In genomic region chr7:115009139-115009538, GRCh38 we compare ENCODE assay signal across 8 cellular contexts.
DNase-seq lines count a peak whose midpoint lies in the region; ATAC-seq and TF ChIP-seq lines count a peak whose summit lies in the region.

No MANE protein-coding gene starts in this region.

- no peak overlapping the region for H3K4me3 ChIP-seq in DOHH2 (ENCODE audit: low read length)
- no peak overlapping the region for H3K4me3 ChIP-seq in fibroblast of lung (replicated peaks in 1 of 4; ENCODE audit: control extremely low read depth in 1 of 4, insufficient read depth in 1 of 4, low read depth in 3 of 4, low read length in 4 of 4)
- no peak overlapping the region for H3K4me3 ChIP-seq in mesendoderm (ENCODE audit: low read length)
- H3K4me3 ChIP-seq in neuronal stem cell (ENCODE audit: low read length in 2 of 2), result no peak overlapping the region

- H3K9me3 ChIP-seq in DOHH2 (ENCODE audit: control insufficient read depth, insufficient read depth, low read length), result no peaks in the 10 kb centered on the region
- H3K9me3 ChIP-seq in fibroblast of lung (ENCODE audit: control insufficient read depth, insufficient read depth, low read depth, low read length), result no peaks in the 10 kb centered on the region
- H3K9me3 ChIP-seq in neuronal stem cell (replicated peaks in 1 of 2; ENCODE audit: control insufficient read depth in 2 of 2, insufficient read depth in 1 of 2, low read depth in 1 of 2, low read length in 2 of 2), result no peaks in the 10 kb centered on the region

- no peaks in the 10 kb centered on the region for H3K79me1 ChIP-seq in mesendoderm (ENCODE audit: low read length)
- H3K79me1 ChIP-seq in neuronal stem cell (ENCODE audit: low read depth, low read length), result no peaks in the 10 kb centered on the region

- WGBS in mesendoderm (ENCODE audit: extremely low coverage, insufficient coverage, low lambda C conversion rate), result no CpG with 5 or more reads among the region's 3 CpGs
- WGBS in neuronal stem cell (ENCODE audit: extremely low coverage in 2 of 2, insufficient read length in 2 of 2, insufficient replicate concordance in 1 of 2), 2 donors, result no CpG with 5 or more reads among the region's 3 CpGs

- H3K18ac ChIP-seq in mesendoderm (ENCODE audit: low read length), result no peak overlapping the region
- no peak overlapping the region for H3K18ac ChIP-seq in neuronal stem cell (ENCODE audit: low read length)

- no peak overlapping the region for H3K4ac ChIP-seq in mesendoderm (ENCODE audit: low read depth, low read length)
- no peak overlapping the region for H3K4ac ChIP-seq in neuronal stem cell (ENCODE audit: low read length)

- H3F3A ChIP-seq in DOHH2 (ENCODE audit: control insufficient read depth, insufficient read depth), result no peaks in the 10 kb centered on the region

- H4K8ac ChIP-seq in mesendoderm (ENCODE audit: low read depth, low read length), result no peak overlapping the region
- no peak overlapping the region for H4K8ac ChIP-seq in neuronal stem cell (ENCODE audit: low read depth, low read length)

- H3K23ac ChIP-seq in mesendoderm (ENCODE audit: low read length), result no peak overlapping the region
- H3K23ac ChIP-seq in neuronal stem cell (ENCODE audit: low read depth, low read length, poor library complexity), result no peak overlapping the region

- no peak overlapping the region for H4K91ac ChIP-seq in neuronal stem cell (ENCODE audit: low read depth, low read length, poor library complexity)

- H3K36me3 ChIP-seq in DOHH2 (ENCODE audit: control insufficient read depth, low read length), result no peaks in the 10 kb centered on the region
- H3K36me3 ChIP-seq in fibroblast of lung (ENCODE audit: control insufficient read depth, insufficient read depth, low read length), result no peaks in the 10 kb centered on the region
- H3K36me3 ChIP-seq in mesendoderm (ENCODE audit: control insufficient read depth, insufficient read depth, low read length), result no peaks in the 10 kb centered on the region
- H3K36me3 ChIP-seq in neuronal stem cell (replicated peaks in 1 of 2; ENCODE audit: control insufficient read depth in 2 of 2, insufficient read depth in 2 of 2, low read length in 2 of 2), result peaks cover 0 to under 1% of the 10 kb centered on the region in 2 donors

- no peak overlapping the region for H3K27ac ChIP-seq in DOHH2 (ENCODE audit: low read depth, low read length)
- H3K27ac ChIP-seq in fibroblast of lung (ENCODE audit: insufficient read depth, low read length), result peak overlapping the region; percentile 6
- H3K27ac ChIP-seq in mesendoderm (ENCODE audit: low read depth, low read length), result no peak overlapping the region
- H3K27ac ChIP-seq in neuronal stem cell (replicated peaks; ENCODE audit: low read length), result no peak overlapping the region

- H3K4me1 ChIP-seq in DOHH2 (ENCODE audit: control insufficient read depth, low read length) (peaks cover 14% of the 10 kb centered on the region), fibroblast of lung (ENCODE audit: control insufficient read depth, extremely low read depth, insufficient read depth, low read length) (peaks cover 8% of the 10 kb centered on the region), mesendoderm (ENCODE audit: control insufficient read depth, low read depth, low read length) (peaks cover 8% of the 10 kb centered on the region), neuronal stem cell (ENCODE audit: control insufficient read depth in 2 of 2, insufficient read depth in 1 of 2, low read depth in 1 of 2, low read length in 2 of 2) (peaks cover 11 to 23% of the 10 kb centered on the region in 2 donors)

- no peaks in the 10 kb centered on the region for H3K27me3 ChIP-seq in DOHH2 (ENCODE audit: control insufficient read depth, low read length)
- no peaks in the 10 kb centered on the region for H3K27me3 ChIP-seq in fibroblast of lung (ENCODE audit: control insufficient read depth, insufficient read depth, low read length)
- no peaks in the 10 kb centered on the region for H3K27me3 ChIP-seq in mesendoderm (ENCODE audit: insufficient read depth, low read length, poor library complexity)
- H3K27me3 ChIP-seq in neuronal stem cell (ENCODE audit: control insufficient read depth in 3 of 3, insufficient read depth in 3 of 3, low read depth in 1 of 3, low read length in 3 of 3), result no peaks in the 10 kb centered on the region

- no peak for TF ChIP-seq CTCF in DOHH2 (IDR thresholded peaks at IDR 0.05; ENCODE audit: low read depth, low read length, poor library complexity, severe bottlenecking)
- TF ChIP-seq CTCF in fibroblast of lung (conservative IDR thresholded peaks at IDR 0.05 in 1 of 2, IDR thresholded peaks at IDR 0.05 in 1 of 2; ENCODE audit: low read depth in 1 of 2, low read length in 2 of 2), result no peak

- H2AK5ac ChIP-seq in mesendoderm (ENCODE audit: low read length) (no peak overlapping the region), neuronal stem cell (ENCODE audit: low read depth, low read length) (no peak overlapping the region)

- no peak overlapping the region for H3K14ac ChIP-seq in neuronal stem cell (ENCODE audit: low read length)

- H3K79me2 ChIP-seq in DOHH2 (ENCODE audit: control insufficient read depth, low read length) (no peaks in the 10 kb centered on the region), fibroblast of lung (ENCODE audit: control insufficient read depth, insufficient read depth, low read length) (peaks cover 11% of the 10 kb centered on the region), mesendoderm (ENCODE audit: control insufficient read depth, insufficient read depth, low read length) (no peaks in the 10 kb centered on the region)

- H3K4me2 ChIP-seq in DOHH2 (ENCODE audit: low read length) (peak overlapping the region; percentile 15), fibroblast of lung (ENCODE audit: extremely low read depth, insufficient read depth, low read length) (peak overlapping the region; percentile 68), mesendoderm (ENCODE audit: low read length) (no peak overlapping the region), neuronal stem cell (ENCODE audit: insufficient read depth, low read length, poor library complexity, severe bottlenecking) (no peak overlapping the region)

- no peak overlapping the region for H3K56ac ChIP-seq in mesendoderm (ENCODE audit: low read length)

- H3K9me2 ChIP-seq in DOHH2 (replicated peaks; ENCODE audit: control insufficient read depth, low read length), result no peaks in the 10 kb centered on the region

- no peak overlapping the region for H2BK5ac ChIP-seq in mesendoderm (ENCODE audit: low read length)
- H2BK5ac ChIP-seq in neuronal stem cell (ENCODE audit: low read length), result no peak overlapping the region

- no peaks in the 10 kb centered on the region for H4K20me1 ChIP-seq in DOHH2 (ENCODE audit: control insufficient read depth, insufficient read depth, low read depth, low read length)
- H4K20me1 ChIP-seq in fibroblast of lung (ENCODE audit: control insufficient read depth, extremely low read depth, insufficient read depth, low read length), result no peaks in the 10 kb centered on the region

- no peak overlapping the region for H2BK12ac ChIP-seq in neuronal stem cell (ENCODE audit: low read length)

- no peak overlapping the region for H4K5ac ChIP-seq in mesendoderm (ENCODE audit: low read length)

- peak; percentile 82 for ATAC-seq in GM21515 (IDR thresholded peaks at IDR 0.05; ENCODE audit: unreplicated experiment)
- peak; percentile 73 for ATAC-seq in HG03571 (IDR thresholded peaks at IDR 0.05; ENCODE audit: unreplicated experiment)

- H2BK120ac ChIP-seq in mesendoderm (ENCODE audit: low read depth, low read length) (no peak overlapping the region), neuronal stem cell (ENCODE audit: low read depth, low read length) (no peak overlapping the region)

- peak in 1 of 2 donors; percentile 50 for DNase-seq in fibroblast of lung (ENCODE audit: low read depth in 2 of 2)
- DNase-seq in mesendoderm, result no peak
- DNase-seq in SW 1271 (lab: John Stamatoyannopoulos, UW), result no peak
- DNase-seq in NCI-H1930 (lab: John Stamatoyannopoulos, UW), result no peak
- no peak for DNase-seq in neuronal stem cell (ENCODE audit: low spot score)

- H3K9ac ChIP-seq in fibroblast of lung (ENCODE audit: insufficient read depth, low read length) (no peak overlapping the region), mesendoderm (ENCODE audit: low read length) (no peak overlapping the region), neuronal stem cell (ENCODE audit: low read depth, low read length, poor library complexity) (no peak overlapping the region)

- no peak overlapping the region for H2AFZ ChIP-seq in fibroblast of lung (ENCODE audit: low read length)
- H2AFZ ChIP-seq in neuronal stem cell (ENCODE audit: low read length), result no peak overlapping the region

- H2BK15ac ChIP-seq in mesendoderm (replicated peaks; ENCODE audit: low read depth) (no peak overlapping the region), neuronal stem cell (ENCODE audit: low read length) (no peak overlapping the region)

Comparison
In these comparisons a context has a peak if more than half of its experiments do, and no peak if none do; other contexts are left out.
1. H3K4me2 ChIP-seq: peak in DOHH2 (single experiment) and fibroblast of lung (single experiment); none in mesendoderm (single experiment) and neuronal stem cell (single experiment).